ENCODE assay signal across 8 cellular contexts in genomic region chr3:158570999-158571702, GRCh38. TPM values are rescaled to one million over a fixed set of nuclear protein-coding genes. Genes with fewer than 3 reads are reported as not detected.
DNase-seq lines count a peak whose midpoint lies in the region; ATAC-seq and TF ChIP-seq lines count a peak whose summit lies in the region.

TSS of gene MLF1 (plus strand) at chr3:158571194. CDS start at chr3:158571301, 107 bp downstream.

- H3K4me1 ChIP-seq in endodermal cell (ENCODE audit: control insufficient read depth, insufficient read depth, low read length), result no peaks in the 10 kb centered on the region

- 5 to 9% methylated on average over 25 to 51 of the region's 51 CpGs for WGBS in endodermal cell (ENCODE audit: insufficient coverage in 1 of 2, insufficient read length in 1 of 2), 2 experiments

- peaks cover 1% of the 10 kb centered on the region for H3K4me1 Mint-ChIP-seq in endodermal cell

- no peaks in the 10 kb centered on the region for H3K9me3 ChIP-seq in endodermal cell (ENCODE audit: control insufficient read depth, low read length)

- peak within 1 kb of the TSS; percentile 95 for H3K9ac ChIP-seq in endodermal cell (ENCODE audit: extremely low read depth, low read length, poor library complexity, severe bottlenecking)

- H3K27me3 Mint-ChIP-seq in endodermal cell (ENCODE audit: insufficient read depth), result peaks cover 36% of the 10 kb centered on the region

- H3K9me3 Mint-ChIP-seq in endodermal cell, result peaks cover 5% of the 10 kb centered on the region

- ATAC-seq in GM19372 (IDR thresholded peaks at IDR 0.05; ENCODE audit: low read depth, unreplicated experiment) (peak; percentile 100), HG03520 (IDR thresholded peaks at IDR 0.05; ENCODE audit: unreplicated experiment) (peak; percentile 93)

- peak within 1 kb of the TSS; percentile 95 for H3K4me3 ChIP-seq in endodermal cell (ENCODE audit: low read length)

- H3K36me3 ChIP-seq in endodermal cell (ENCODE audit: control insufficient read depth, insufficient read depth, low read length), result no peaks in the 10 kb centered on the region

- peak within 1 kb of the TSS; percentile 89 for H3K27ac Mint-ChIP-seq in endodermal cell

- peak within 1 kb of the TSS; percentile 72 for H3K4me3 Mint-ChIP-seq in endodermal cell

- H3K36me3 Mint-ChIP-seq in endodermal cell (ENCODE audit: low read depth), result no peaks in the 10 kb centered on the region

- DNase-seq in AG20443 (ENCODE audit: low spot score) (peak; percentile 99), NCI-H82 (lab: John Stamatoyannopoulos, UW) (peak; percentile 98), endodermal cell (peak; percentile 99), medulla oblongata (ENCODE audit: extremely low spot score) (peak; percentile 98)
- peak; percentile 92 for DNase-seq in activated CD8-positive, alpha-beta memory T cell treated with anti-CD3 and anti-CD28 coated beads, Interleukin-2, amount 50 U/mL, for 48 hours
- DNase-seq in stimulated activated CD4-positive, alpha-beta T cell treated with anti-CD3 and anti-CD28 coated beads, TNF-alpha, amount 100 ng/mL, for 1 hour (ENCODE audit: low read depth in 3 of 3, low spot score in 1 of 3), result peak; percentile 41 to 67 (median 42)

- TF ChIP-seq CTCF in endodermal cell (conservative IDR thresholded peaks at IDR 0.05), result no peak

- H3K27ac ChIP-seq in endodermal cell (ENCODE audit: low read depth, low read length), result peak within 1 kb of the TSS; percentile 80

- peaks cover 20% of the 10 kb centered on the region for H3K27me3 ChIP-seq in endodermal cell (ENCODE audit: control insufficient read depth, insufficient read depth, low read length, poor library complexity, severe bottlenecking)

RNA-seq across cellular contexts. Expression of gene MLF1, which starts in this region (rescaled TPM):
- total RNA-seq in endodermal cell, result 10 to 100 TPM; 19.3 to 43.8 TPM
- 26.9 TPM for polyA plus RNA-seq in endodermal cell (2013, experiment 1 of 2)
- 32.8 TPM for polyA plus RNA-seq in endodermal cell (2013, experiment 2 of 2)

Comparison
In these comparisons a context has a peak if more than half of its experiments do, and no peak if none do; other contexts are left out.
1. Peak in every context shown above with its lines: DNase-seq, ATAC-seq, H3K4me3 ChIP-seq and H3K27ac ChIP-seq.
2. DNase-seq: peak in every context shown above with its lines; median percentile 99 in AG20443; 99 in endodermal cell; 98 in NCI-H82; 98 in medulla oblongata; 92 in activated CD8-positive, alpha-beta memory T cell treated with anti-CD3 and anti-CD28 coated beads, Interleukin-2, amount 50 U/mL, for 48 hours; 42 in stimulated activated CD4-positive, alpha-beta T cell treated with anti-CD3 and anti-CD28 coated beads, TNF-alpha, amount 100 ng/mL, for 1 hour.